ENCODE assay signal across 11 cellular contexts in genomic region chr1:229556551-229556950, GRCh38. TPM values are rescaled to one million over a fixed set of nuclear protein-coding genes. Genes with fewer than 3 reads are reported as not detected.
DNase-seq lines count a peak whose midpoint lies in the region; ATAC-seq, FAIRE-seq and TF ChIP-seq lines count a peak whose summit lies in the region.
"Had no signal": no experiment of that assay in that cellular context is flagged by ENCODE, and none has a peak within 500 bp of the region (broad histone marks: within the 10 kb centered on the region; RNA-seq: fewer than 3 reads in every experiment).

No MANE protein-coding gene starts in this region.

- ATAC-seq in GM18511 (IDR thresholded peaks at IDR 0.05; ENCODE audit: unreplicated experiment) (no peak), HG02763 (IDR thresholded peaks at IDR 0.05; ENCODE audit: unreplicated experiment) (no peak)
- ATAC-seq: sciatic nerve had no signal

- no peak overlapping the region for H3K27ac Mint-ChIP-seq in Calu3 (ENCODE audit: unreplicated experiment)
- H3K27ac Mint-ChIP-seq in activated naive CD8-positive, alpha-beta T cell = peak overlapping the region; percentile 19

- no peak for TF ChIP-seq POLR2A in prostate gland (IDR thresholded peaks at IDR 0.05)
- no peak for TF ChIP-seq POLR2A in GM12892 (IDR thresholded peaks at IDR 0.05; ENCODE audit: low read depth, low read length)

- CTCF ChIA-PET in Calu3 (lab: Charles Lee) = no interaction called here

- H3K27me3 ChIP-seq in Loucy (ENCODE audit: insufficient read depth, low read length, poor library complexity, severe bottlenecking) (no peaks in the 10 kb centered on the region), neural cell (ENCODE audit: insufficient read depth, low read depth, low read length) (no peaks in the 10 kb centered on the region), prostate gland (replicated peaks; ENCODE audit: insufficient read depth) (no peaks in the 10 kb centered on the region)
- H3K27me3 ChIP-seq: ascending aorta, vagina had no signal

- H3K4me1 ChIP-seq in Loucy (ENCODE audit: insufficient read depth, low read length, poor library complexity, severe bottlenecking) (peaks cover 19% of the 10 kb centered on the region), prostate gland (replicated peaks) (no peaks in the 10 kb centered on the region)

- no peak for TF ChIP-seq EP300 in neural cell (conservative IDR thresholded peaks at IDR 0.05; ENCODE audit: poor library complexity, severe bottlenecking)

- H3F3A ChIP-seq in Loucy (ENCODE audit: low read depth) (no peaks in the 10 kb centered on the region), neural cell (ENCODE audit: insufficient read depth, low read length, poor library complexity, severe bottlenecking) (no peaks in the 10 kb centered on the region)

- H2AFZ ChIP-seq in Loucy (ENCODE audit: low read length) (no peak overlapping the region), neural cell (ENCODE audit: low read depth, low read length) (no peak overlapping the region)

- H3K9me3 ChIP-seq in Loucy (ENCODE audit: insufficient read depth, low read depth, low read length) (no peaks in the 10 kb centered on the region), neural cell (ENCODE audit: low read length) (no peaks in the 10 kb centered on the region), prostate gland (no peaks in the 10 kb centered on the region)
- H3K9me3 ChIP-seq: ascending aorta, vagina had no signal

- H3K9me3 Mint-ChIP-seq in Calu3 (ENCODE audit: low read depth, unreplicated experiment) = no peaks in the 10 kb centered on the region
- no peaks in the 10 kb centered on the region for H3K9me3 Mint-ChIP-seq in activated naive CD8-positive, alpha-beta T cell (ENCODE audit: low read depth)

- peak overlapping the region; percentile 68 for H3K9ac ChIP-seq in Loucy (ENCODE audit: low read depth, low read length, poor library complexity, severe bottlenecking)
- H3K9ac ChIP-seq in neural cell (ENCODE audit: low read length) = no peak overlapping the region

- H3K4me3 ChIP-seq in Loucy (ENCODE audit: low read length, poor library complexity, severe bottlenecking) (peak overlapping the region; percentile 73), neural cell (ENCODE audit: low read length) (peak overlapping the region; percentile 84), prostate gland (no peak overlapping the region)

- peaks cover 23% of the 10 kb centered on the region for H3K4me1 Mint-ChIP-seq in Calu3 (ENCODE audit: low read depth, unreplicated experiment)
- H3K4me1 Mint-ChIP-seq in activated naive CD8-positive, alpha-beta T cell (ENCODE audit: low read depth) = peaks cover 41% of the 10 kb centered on the region

- peak overlapping the region; percentile 92 for H3K4me3 Mint-ChIP-seq in Calu3 (ENCODE audit: low read depth, unreplicated experiment)
- peak overlapping the region; percentile 91 for H3K4me3 Mint-ChIP-seq in activated naive CD8-positive, alpha-beta T cell

- H3K27me3 Mint-ChIP-seq in Calu3 (ENCODE audit: unreplicated experiment) = no peaks in the 10 kb centered on the region
- H3K27me3 Mint-ChIP-seq in activated naive CD8-positive, alpha-beta T cell = no peaks in the 10 kb centered on the region

- H3K9me2 ChIP-seq in Loucy (replicated peaks; ENCODE audit: low read depth, low read length) = no peaks in the 10 kb centered on the region
- H3K9me2 ChIP-seq in neural cell (ENCODE audit: insufficient read depth, low read length) = no peaks in the 10 kb centered on the region

- whole genome bisulfite sequencing in prostate gland = 85% methylated on average over 7 of the region's 7 CpGs

- BruUV-seq in Calu3 (replicated peaks; lab: Mats Ljungman, UMichigan) = no TSS peak

- H4K20me1 ChIP-seq in Loucy (ENCODE audit: insufficient read depth, low read length, poor library complexity, severe bottlenecking) (no peaks in the 10 kb centered on the region), neural cell (ENCODE audit: insufficient read depth) (no peaks in the 10 kb centered on the region)

- peaks cover 24% of the 10 kb centered on the region for H3K36me3 Mint-ChIP-seq in Calu3 (ENCODE audit: insufficient read depth, unreplicated experiment)
- H3K36me3 Mint-ChIP-seq in activated naive CD8-positive, alpha-beta T cell = no peaks in the 10 kb centered on the region

- H3K27ac ChIP-seq in neural cell (ENCODE audit: low read length) (no peak overlapping the region), prostate gland (no peak overlapping the region)
- H3K27ac ChIP-seq: vagina had no signal

- H3K79me2 ChIP-seq in Loucy (ENCODE audit: insufficient read depth, low read length) (peaks cover 12% of the 10 kb centered on the region; the same call in 1 of the 2 replicates), neural cell (replicated peaks; ENCODE audit: insufficient read depth, low read length) (peaks cover 36% of the 10 kb centered on the region)

- intact Hi-C loops in Calu3 (cut with micrococcal nuclease; ENCODE audit: unreplicated experiment) (loop anchor here (5.0 kb wide), 1 partner anchor 71 kb away; the partner anchor contains the start of genes TAF5L and URB2), prostate gland (cut with DNase I) (loop anchor here (5.0 kb wide), 1 partner anchor 41 kb away; no protein-coding TSS in a partner anchor)

- DNase-seq in Calu3 = no peak
- no peak for DNase-seq in prostate gland (ENCODE audit: low spot score)
- no peak for DNase-seq in GM12892 (ENCODE audit: insufficient read length)

- no peak for TF ChIP-seq RAD21 in neural cell (conservative IDR thresholded peaks at IDR 0.05)

- TF ChIP-seq CTCF in Calu3 (IDR thresholded peaks at IDR 0.05; ENCODE audit: unreplicated experiment) (no peak), Loucy (conservative IDR thresholded peaks at IDR 0.05; ENCODE audit: low read length) (no peak), neural cell (IDR thresholded peaks at IDR 0.05; ENCODE audit: poor library complexity, severe bottlenecking) (no peak), prostate gland (IDR thresholded peaks at IDR 0.05) (no peak)

- no peaks in the 10 kb centered on the region for H3K36me3 ChIP-seq in Loucy (ENCODE audit: insufficient read depth, low read length)
- H3K36me3 ChIP-seq in neural cell (ENCODE audit: insufficient read depth, low read length) = no peaks in the 10 kb centered on the region
- no peaks in the 10 kb centered on the region for H3K36me3 ChIP-seq in prostate gland
- H3K36me3 ChIP-seq: ascending aorta, vagina had no signal

- no peak for FAIRE-seq in GM12892 (lab: Jason Lieb, UNC)

- peak overlapping the region; percentile 68 for H3K4me2 ChIP-seq in Loucy (ENCODE audit: low read depth, low read length, poor library complexity, severe bottlenecking)
- H3K4me2 ChIP-seq in neural cell (ENCODE audit: low read length) = peak overlapping the region; percentile 35

TF ChIP-seq in neural cell, 6 proteins besides CTCF, POLR2A, EP300 and RAD21:
- TF ChIP-seq TAF1 (IDR thresholded peaks at IDR 0.05; ENCODE audit: low read depth) (no peak), MXI1 (conservative IDR thresholded peaks at IDR 0.05; ENCODE audit: poor library complexity, severe bottlenecking) (no peak), EZH2 (IDR thresholded peaks at IDR 0.05; ENCODE audit: borderline replicate concordance, insufficient read depth, low read length, poor library complexity, severe bottlenecking) (no peak), SMC3 (conservative IDR thresholded peaks at IDR 0.05; ENCODE audit: poor library complexity) (no peak), POLR2AphosphoS5 (IDR thresholded peaks at IDR 0.05) (no peak), REST (IDR thresholded peaks at IDR 0.05; ENCODE audit: borderline replicate concordance) (no peak)

RNA-seq across cellular contexts. Expression of gene ABCB10, which starts 2.0 kb away (rescaled TPM):
- 18.5 and 19.9 TPM in 2 replicates for total RNA-seq in Calu3 (2022)
- 27.9 and 31.4 TPM in 2 replicates for polyA plus RNA-seq in neural cell
- 18.9 and 20.9 TPM in 2 replicates for polyA minus RNA-seq in neural cell
- total RNA-seq in prostate gland = 10 to 100 TPM; 11.0 to 21.9 TPM
- polyA plus RNA-seq in GM12892 (2012; ENCODE audit: missing spikeins) = 21.9 TPM

RNA-seq across cellular contexts. Expression of gene NUP133, which starts 48.4 kb away (rescaled TPM):
- 45.2 and 50.9 TPM in 2 replicates for total RNA-seq in Calu3 (2022)
- polyA plus RNA-seq in neural cell = 60.2 and 73.4 TPM in 2 replicates
- polyA minus RNA-seq in neural cell = 85.7 and 87.5 TPM in 2 replicates
- 10 to 100 TPM; 26.3 to 36.4 TPM for total RNA-seq in prostate gland
- polyA plus RNA-seq in GM12892 (2012; ENCODE audit: missing spikeins) = 18.1 TPM

Comparison
In these comparisons a context has a peak if more than half of its experiments do, and no peak if none do; other contexts are left out.
1. H3K4me3 ChIP-seq: peak in Loucy (single experiment) and neural cell (single experiment); none in prostate gland (0 of 2).